8 cellular contexts compared by ENCODE assay signal in genomic region chr11:64152841-64153691, GRCh38. TPM values are rescaled to one million over a fixed set of nuclear protein-coding genes. Genes with fewer than 3 reads are reported as not detected.
DNase-seq lines count a peak whose midpoint lies in the region; ATAC-seq, FAIRE-seq and TF ChIP-seq lines count a peak whose summit lies in the region.

No MANE protein-coding gene starts in this region.

- no peaks in the 10 kb centered on the region for H3K36me3 ChIP-seq in A673 (ENCODE audit: insufficient read depth, low read length, poor library complexity, severe bottlenecking)
- H3K36me3 ChIP-seq in small intestine (ENCODE audit: control insufficient read depth in 2 of 2, insufficient read depth in 2 of 2, low read length in 2 of 2): no peaks in the 10 kb centered on the region

- in situ Hi-C loops in KBM-7 (cut with MboI; ENCODE audit: low pct_unique_long_range_greater_than_20kb, low sequenced_read_pairs): no loop called here

- peaks cover 5% of the 10 kb centered on the region for H3K4me1 Mint-ChIP-seq in activated naive CD8-positive, alpha-beta T cell treated with anti-CD3 and anti-CD28 coated beads, Interleukin-2, amount 50 U/mL, for 24 hours

- no peaks in the 10 kb centered on the region for H3K27me3 ChIP-seq in A673 (replicated peaks; ENCODE audit: insufficient read depth, low read depth, low read length, poor library complexity)
- H3K27me3 ChIP-seq in right cardiac atrium (ENCODE audit: control insufficient read depth, insufficient read depth): no peaks in the 10 kb centered on the region
- H3K27me3 ChIP-seq in small intestine (ENCODE audit: control insufficient read depth in 2 of 2, insufficient read depth in 2 of 2, low read length in 2 of 2): no peaks in the 10 kb centered on the region

- no peaks in the 10 kb centered on the region for H3K9me3 Mint-ChIP-seq in activated naive CD8-positive, alpha-beta T cell treated with anti-CD3 and anti-CD28 coated beads, Interleukin-2, amount 50 U/mL, for 24 hours

- H3K9me3 ChIP-seq in A673 (ENCODE audit: low read depth, low read length, poor library complexity, severe bottlenecking) (no peaks in the 10 kb centered on the region), right cardiac atrium (ENCODE audit: control insufficient read depth, low read length) (no peaks in the 10 kb centered on the region), small intestine (ENCODE audit: control insufficient read depth, low read depth) (no peaks in the 10 kb centered on the region)

- H3K4me1 ChIP-seq in A673 (ENCODE audit: insufficient read depth, low read length, poor library complexity, severe bottlenecking) (peaks cover 17% of the 10 kb centered on the region), right cardiac atrium (ENCODE audit: control insufficient read depth, insufficient read depth, low read length) (no peaks in the 10 kb centered on the region), small intestine (ENCODE audit: control insufficient read depth in 2 of 2, insufficient read depth in 1 of 2, low read depth in 1 of 2, low read length in 1 of 2) (peaks cover 0 to 2% of the 10 kb centered on the region in 2 donors)

- no peaks in the 10 kb centered on the region for H3K36me3 Mint-ChIP-seq in activated naive CD8-positive, alpha-beta T cell treated with anti-CD3 and anti-CD28 coated beads, Interleukin-2, amount 50 U/mL, for 24 hours (ENCODE audit: low read depth)

- CTCF ChIA-PET in A673 (lab: Charles Lee): interaction anchor here (0.6 to 1.9 kb wide), 9 partner anchors 12 to 1507 kb away, joined by 3 to 9 read pairs (median 3); partner anchors contain the start of genes GANAB and MARK2

- no peak overlapping the region for H3K4me3 Mint-ChIP-seq in activated naive CD8-positive, alpha-beta T cell treated with anti-CD3 and anti-CD28 coated beads, Interleukin-2, amount 50 U/mL, for 24 hours

- H3K4me3 ChIP-seq in A673 (ENCODE audit: low read depth, low read length, poor library complexity, severe bottlenecking): no peak overlapping the region
- H3K4me3 ChIP-seq in right cardiac atrium (ENCODE audit: low read length): no peak overlapping the region
- no peak overlapping the region for H3K4me3 ChIP-seq in small intestine (ENCODE audit: low read depth in 1 of 2, low read length in 2 of 2)

- no TSS peak for BruUV-seq in A673 (replicated peaks; lab: Mats Ljungman, UMichigan)

- TF ChIP-seq POLR2A in GM12891 (IDR thresholded peaks at IDR 0.05; ENCODE audit: low read depth, low read length): no peak

- peak; percentile 90 for FAIRE-seq in GM12891 (lab: Jason Lieb, UNC)
- no peak for FAIRE-seq in small intestine (lab: Jason Lieb, UNC)

- POLR2A ChIA-PET in A673 (lab: Charles Lee; ENCODE audit: low non-redundant PET): no interaction called here

- TF ChIP-seq CTCF in A673 (conservative IDR thresholded peaks at IDR 0.05; ENCODE audit: low read depth, low read length): peak; percentile 100

- H3K27ac ChIP-seq in A673 (ENCODE audit: low read depth, low read length, poor library complexity, severe bottlenecking) (no peak overlapping the region), right cardiac atrium (ENCODE audit: low read length) (no peak overlapping the region), small intestine (ENCODE audit: low read depth in 1 of 2, low read length in 1 of 2) (no peak overlapping the region)

- ATAC-seq in activated naive CD8-positive, alpha-beta T cell treated with anti-CD3 and anti-CD28 coated beads, Interleukin-2, amount 50 U/mL, for 24 hours: peak; percentile 91
- peak; percentile 54 to 80 for ATAC-seq in right cardiac atrium

- intact Hi-C loops in A673 (cut with micrococcal nuclease; ENCODE audit: unreplicated experiment) (no loop called here), right cardiac atrium (cut with DNase I) (loop anchor here in 3 of 4 donors (2.0 to 10.0 kb wide), 3 partner anchors 154 to 318 kb away; partner anchors contain the start of gene MARK2 (in 2 of the 3))

- 19% methylated on average over 23 of the region's 23 CpGs for WGBS in right cardiac atrium
- WGBS in small intestine, 3 donors: 18 to 24% (median 20%) methylated on average over 23 of the region's 23 CpGs

- no peaks in the 10 kb centered on the region for H3K27me3 Mint-ChIP-seq in activated naive CD8-positive, alpha-beta T cell treated with anti-CD3 and anti-CD28 coated beads, Interleukin-2, amount 50 U/mL, for 24 hours

- H3K27ac Mint-ChIP-seq in activated naive CD8-positive, alpha-beta T cell treated with anti-CD3 and anti-CD28 coated beads, Interleukin-2, amount 50 U/mL, for 24 hours: no peak overlapping the region

- peak; percentile 81 for DNase-seq in A673 (ENCODE audit: low spot score)
- DNase-seq in GM12891 (ENCODE audit: insufficient read length, low spot score): peak; percentile 96
- DNase-seq in KBM-7: peak; percentile 73
- DNase-seq in SW480 (ENCODE audit: low spot score): peak; percentile 27
- peak; percentile 81 for DNase-seq in activated naive CD8-positive, alpha-beta T cell treated with anti-CD3 and anti-CD28 coated beads, Interleukin-2, amount 50 U/mL, for 24 hours
- DNase-seq in right cardiac atrium: peak; percentile 66 to 89 (median 88)
- DNase-seq in small intestine: peak; percentile 50
- no peak for DNase-seq in amniotic stem cell (lab: John Stamatoyannopoulos, UW)

TF ChIP-seq in GM12891, 5 proteins besides CTCF, POLR2A, EP300 and RAD21:
- TF ChIP-seq POU2F2 (IDR thresholded peaks at IDR 0.05; ENCODE audit: low read depth, low read length): no peak
- TF ChIP-seq POLR2AphosphoS5 (IDR thresholded peaks at IDR 0.05; ENCODE audit: low read depth, low read length): no peak
- no peak for TF ChIP-seq SPI1 (IDR thresholded peaks at IDR 0.05; ENCODE audit: low read depth, low read length)
- TF ChIP-seq PAX5 (IDR thresholded peaks at IDR 0.05; ENCODE audit: insufficient read depth, low read length, severe bottlenecking): no peak
- TF ChIP-seq TAF1 (IDR thresholded peaks at IDR 0.05; ENCODE audit: low read depth, low read length): no peak

RNA-seq across cellular contexts. Expression of gene MACROD1, which starts 12.8 kb away (rescaled TPM):
- total RNA-seq in A673 (2021) (28.7 and 32.6 TPM in 2 replicates), right cardiac atrium (10 to 100 TPM; 40.4 to 62.2 (median 52.6) TPM)
- 3.0 TPM for polyA plus RNA-seq in GM12891 (2012; ENCODE audit: low read depth, missing spikeins)
- polyA plus RNA-seq in right cardiac atrium (63.8 TPM), small intestine (100 to 1,000 TPM in 1 of 3 donors, 10 to 100 TPM in 2; 13.1 to 137 (median 13.2) TPM)

RNA-seq across cellular contexts. Expression of gene STIP1, which starts 32.9 kb away (rescaled TPM):
- total RNA-seq in A673 (2021) (565 and 577 TPM in 2 replicates), right cardiac atrium (100 to 1,000 TPM in 2 of 4 donors, 10 to 100 TPM in 2; 93.0 to 170 (median 122) TPM)
- 115 TPM for polyA plus RNA-seq in GM12891 (2012; ENCODE audit: low read depth, missing spikeins)
- polyA plus RNA-seq in right cardiac atrium (99.7 TPM), small intestine (10 to 100 TPM; 38.6 to 73.9 (median 43.6) TPM)

RNA-seq across cellular contexts. Expression of gene FERMT3, which starts 53.5 kb away (rescaled TPM):
- total RNA-seq in A673 (2021): 99.3 and 99.4 TPM in 2 replicates
- polyA plus RNA-seq in GM12891 (2012; ENCODE audit: low read depth, missing spikeins): 98.2 TPM
- total RNA-seq in right cardiac atrium: 10 to 100 TPM in 3 of 4 donors, 1 to 10 TPM in 1; 5.9 to 17.5 (median 12.3) TPM
- polyA plus RNA-seq in right cardiac atrium: 5.2 TPM
- 10 to 100 TPM; 11.4 to 26.5 (median 20.5) TPM for polyA plus RNA-seq in small intestine
